In the genomic region with DNA sequence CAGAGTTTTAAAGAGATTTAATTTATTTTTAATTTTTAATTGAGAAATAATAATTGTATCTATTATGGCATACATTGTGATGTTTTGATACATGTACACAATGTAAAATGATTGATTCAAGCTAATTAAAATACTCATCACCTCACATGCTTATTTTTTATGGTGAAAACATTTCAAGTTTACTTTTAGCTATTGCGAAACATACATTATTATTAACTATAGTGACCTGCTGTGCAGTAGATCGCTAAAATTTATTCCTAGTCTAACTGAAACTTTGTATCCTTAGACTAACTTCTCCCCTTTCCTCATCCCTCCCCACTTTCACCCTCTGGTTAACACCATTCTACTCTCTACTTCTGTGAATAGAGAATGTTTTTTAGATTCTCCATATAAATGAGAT, we compare ENCODE assay signal across 32 cellular contexts.
"Had no signal": no experiment of that assay in that cellular context is flagged by ENCODE, and none has a peak within 500 bp of the region (broad histone marks: within the 10 kb centered on the region; RNA-seq: fewer than 3 reads in every experiment).

No MANE protein-coding gene starts in this region.

- H3K27ac ChIP-seq: adrenal gland, body of pancreas, brain microvascular endothelial cell, breast epithelium, VCaP had no signal

- ATAC-seq: activated CD8-positive, alpha-beta T cell treated with anti-CD3 and anti-CD28 coated beads for 36 hours; activated naive CD4-positive, alpha-beta T cell treated with anti-CD3 and anti-CD28 coated beads, Interleukin-2, amount 50 U/mL, for 72 hours; activated T-cell treated with anti-CD3 and anti-CD28 coated beads, Interleukin-2, amount 50 U/mL, for 4 hours; activated T-cell treated with anti-CD3 and anti-CD28 coated beads, Interleukin-2, amount 50 U/mL, for 72 hours; activated T-helper 17 cell treated with anti-CD3 and anti-CD28 coated beads, Interleukin-2, amount 50 U/mL, for 72 hours; body of pancreas had no signal

- H3K4me3 ChIP-seq: adrenal gland, body of pancreas, breast epithelium had no signal

- FAIRE-seq: astrocyte had no signal

- H3K27me3 ChIP-seq: adrenal gland, body of pancreas, brain microvascular endothelial cell, breast epithelium had no signal

- H3K4me1 ChIP-seq: adrenal gland, body of pancreas, breast epithelium had no signal

- H3K9me3 ChIP-seq: adrenal gland, body of pancreas had no signal

- H3K36me3 ChIP-seq: adrenal gland, brain microvascular endothelial cell, breast epithelium had no signal

- DNase-seq: activated B cell treated with CpG ODN at 0.5 μM for 24 hours; activated CD4-positive, alpha-beta memory T cell treated with anti-CD3 and anti-CD28 coated beads for 36 hours; activated CD4-positive, alpha-beta T cell treated with anti-CD3 and anti-CD28 coated beads for 4 hours; activated CD4-positive, alpha-beta T cell treated with anti-CD3 and anti-CD28 coated beads, Interleukin-2, amount 10 ng/mL, durations not matched to agents 24 days and 14 days; activated CD4-positive, alpha-beta T cell treated with anti-CD3 and anti-CD28 coated beads, Interleukin-2, amount 50 U/mL, for 1 hour; activated CD4-positive, alpha-beta T cell treated with anti-CD3 and anti-CD28 coated beads, Interleukin-2, amount 50 U/mL, for 4 hours; activated CD4-positive, CD25-positive, alpha-beta regulatory T cell treated with anti-CD3 and anti-CD28 coated beads, Interleukin-2, amount 50 U/mL, for 72 hours; activated CD8-positive, alpha-beta memory T cell treated with anti-CD3 and anti-CD28 coated beads, Interleukin-2, amount 50 U/mL, for 4 hours; activated CD8-positive, alpha-beta T cell treated with anti-CD3 and anti-CD28 coated beads for 36 hours; activated effector memory CD4-positive, alpha-beta T cell treated with anti-CD3 and anti-CD28 coated beads, Interleukin-2, amount 50 U/mL, for 16 hours; activated gamma-delta T cell treated with Interleukin-2 at 50 U/mL for 16 hours; activated naive CD4-positive, alpha-beta T cell; activated naive CD4-positive, alpha-beta T cell treated with anti-CD3 and anti-CD28 coated beads for 36 hours; activated naive CD4-positive, alpha-beta T cell treated with anti-CD3 and anti-CD28 coated beads, Interleukin-2, amount 50 U/mL, for 16 hours; activated naive CD8-positive, alpha-beta T cell treated with anti-CD3 and anti-CD28 coated beads for 36 hours; activated T-cell treated with anti-CD3 and anti-CD28 coated beads for 4 hours; activated T-cell treated with anti-CD3 and anti-CD28 coated beads, Interleukin-2, amount 50 U/mL, for 1 hour; activated T-cell treated with anti-CD3 and anti-CD28 coated beads, Interleukin-2, amount 50 U/mL, for 4 hours; activated T-cell treated with anti-CD3 and anti-CD28 coated beads, Interleukin-2, amount 50 U/mL, for 72 hours; adrenal gland; amniotic stem cell; aorta; body of pancreas; brain microvascular endothelial cell; central memory CD4-positive, alpha-beta T cell; T-helper 2 cell; T-helper 9 cell had no signal
